ENCODE assay signal across 1 cellular context in the genomic region with DNA sequence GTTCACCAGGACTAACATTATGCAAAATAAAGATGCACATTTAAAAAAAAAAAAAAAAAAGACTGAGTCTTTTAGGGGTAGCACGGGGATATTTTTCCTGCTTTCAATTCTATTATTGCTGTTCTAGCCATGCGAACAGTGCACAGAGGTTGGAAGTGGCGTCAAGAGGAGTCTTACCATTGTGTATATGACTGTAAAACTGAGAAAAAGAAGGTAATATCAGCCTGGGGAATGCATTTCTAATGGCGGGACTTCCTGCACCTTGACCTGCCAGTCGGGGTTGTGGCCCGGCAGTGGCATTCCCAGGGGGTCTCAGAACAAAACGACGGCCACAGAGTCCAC.
TF ChIP-seq lines count a peak whose summit lies in the region.

No MANE protein-coding gene starts in this region.

TF ChIP-seq in WTC11, 78 proteins besides CTCF, POLR2A, EP300 and RAD21 (continued from another document):
- TF ChIP-seq, protein P1, sequence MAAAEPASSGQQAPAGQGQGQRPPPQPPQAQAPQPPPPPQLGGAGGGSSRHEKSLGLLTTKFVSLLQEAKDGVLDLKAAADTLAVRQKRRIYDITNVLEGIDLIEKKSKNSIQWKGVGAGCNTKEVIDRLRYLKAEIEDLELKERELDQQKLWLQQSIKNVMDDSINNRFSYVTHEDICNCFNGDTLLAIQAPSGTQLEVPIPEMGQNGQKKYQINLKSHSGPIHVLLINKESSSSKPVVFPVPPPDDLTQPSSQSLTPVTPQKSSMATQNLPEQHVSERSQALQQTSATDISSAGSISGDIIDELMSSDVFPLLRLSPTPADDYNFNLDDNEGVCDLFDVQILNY (CRISPR knock-in tag; IDR thresholded peaks at IDR 0.05): no peak
